ENCODE assay signal across 31 cellular contexts in genomic region chr4:79700356-79700755, GRCh38.
"Had no signal": no experiment of that assay in that cellular context is flagged by ENCODE, and none has a peak within 500 bp of the region (broad histone marks: within the 10 kb centered on the region; RNA-seq: fewer than 3 reads in every experiment).

No MANE protein-coding gene starts in this region.

- FAIRE-seq: bronchial epithelial cell, TTC549 had no signal

- ATAC-seq: activated CD8-positive, alpha-beta T cell treated with anti-CD3 and anti-CD28 coated beads for 36 hours; activated naive CD4-positive, alpha-beta T cell treated with anti-CD3 and anti-CD28 coated beads, Interleukin-2, amount 50 U/mL, for 72 hours; activated T-cell treated with anti-CD3 and anti-CD28 coated beads, Interleukin-2, amount 50 U/mL, for 4 hours; activated T-cell treated with anti-CD3 and anti-CD28 coated beads, Interleukin-2, amount 50 U/mL, for 72 hours; T-cell; T-helper 17 cell had no signal

- H3K4me3 ChIP-seq: adrenal gland, ascending aorta, cardiac muscle cell had no signal

- H3K36me3 ChIP-seq: adrenal gland, ascending aorta, cardiac muscle cell had no signal

- H3K9me3 ChIP-seq: ascending aorta had no signal

- H3K4me1 ChIP-seq: adrenal gland, ascending aorta had no signal

- DNase-seq: activated B cell treated with CpG ODN at 0.5 μM for 24 hours; activated CD4-positive, alpha-beta memory T cell treated with anti-CD3 and anti-CD28 coated beads for 36 hours; activated CD4-positive, alpha-beta T cell treated with anti-CD3 and anti-CD28 coated beads for 4 hours; activated CD4-positive, alpha-beta T cell treated with anti-CD3 and anti-CD28 coated beads, Interleukin-2, amount 10 ng/mL, durations not matched to agents 24 days and 14 days; activated CD4-positive, alpha-beta T cell treated with anti-CD3 and anti-CD28 coated beads, Interleukin-2, amount 50 U/mL, for 1 hour; activated CD4-positive, alpha-beta T cell treated with anti-CD3 and anti-CD28 coated beads, Interleukin-2, amount 50 U/mL, for 4 hours; activated CD4-positive, CD25-positive, alpha-beta regulatory T cell treated with anti-CD3 and anti-CD28 coated beads, Interleukin-2, amount 50 U/mL, for 72 hours; activated CD8-positive, alpha-beta memory T cell treated with anti-CD3 and anti-CD28 coated beads, Interleukin-2, amount 50 U/mL, for 4 hours; activated CD8-positive, alpha-beta T cell treated with anti-CD3 and anti-CD28 coated beads for 36 hours; activated effector memory CD4-positive, alpha-beta T cell treated with Interleukin-2 at 50 U/mL for 16 hours; activated gamma-delta T cell; activated naive CD4-positive, alpha-beta T cell treated with anti-CD3 and anti-CD28 coated beads, Interleukin-2, amount 10 ng/mL, durations not matched to agents 7 days and 5 days; activated naive CD4-positive, alpha-beta T cell treated with Interleukin-2 at 50 U/mL for 16 hours; activated naive CD8-positive, alpha-beta T cell treated with anti-CD3 and anti-CD28 coated beads for 36 hours; activated T-cell treated with anti-CD3 and anti-CD28 coated beads for 4 hours; activated T-cell treated with anti-CD3 and anti-CD28 coated beads, Interleukin-2, amount 50 U/mL, for 1 hour; activated T-cell treated with anti-CD3 and anti-CD28 coated beads, Interleukin-2, amount 50 U/mL, for 4 hours; activated T-cell treated with anti-CD3 and anti-CD28 coated beads, Interleukin-2, amount 50 U/mL, for 72 hours; adrenal gland; amygdala; anterior cingulate cortex; caudate nucleus; cerebellar nuclear complex; T-cell; T-helper 17 cell had no signal

- H3K27ac ChIP-seq: adrenal gland, ascending aorta, cardiac muscle cell, VCaP had no signal

- H3K27me3 ChIP-seq: adrenal gland, ascending aorta, cardiac muscle cell had no signal
